16 cellular contexts compared by ENCODE assay signal in the genomic region with DNA sequence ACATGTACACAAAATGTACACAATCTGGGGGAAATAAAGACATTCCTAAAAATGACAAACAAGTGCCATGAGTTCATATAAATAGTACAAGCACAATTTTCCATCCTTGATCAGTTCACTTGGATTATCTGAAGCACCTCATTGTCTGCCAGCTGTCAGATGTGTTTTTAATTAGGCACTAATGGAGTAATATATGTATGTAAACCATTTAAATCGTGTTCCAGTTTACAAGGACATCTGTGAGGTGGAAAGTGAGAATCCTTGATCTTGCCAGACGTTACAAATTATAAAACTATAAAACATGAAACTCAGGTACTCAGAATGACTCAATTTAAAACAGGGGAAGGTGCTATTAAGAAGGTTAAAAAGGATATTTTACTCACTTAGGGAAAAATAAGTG.
DNase-seq lines count a peak whose midpoint lies in the region; TF ChIP-seq lines count a peak whose summit lies in the region.
"Had no signal": no experiment of that assay in that cellular context is flagged by ENCODE, and none has a peak within 500 bp of the region (broad histone marks: within the 10 kb centered on the region; RNA-seq: fewer than 3 reads in every experiment).

No MANE protein-coding gene starts in this region.

- H3K4me3 ChIP-seq in hepatocyte (no peak overlapping the region), esophagus squamous epithelium (no peak overlapping the region), right atrium auricular region (no peak overlapping the region)
- H3K4me3 ChIP-seq: HAP-1 had no signal

- H3K4me2 ChIP-seq in hepatocyte: no peak overlapping the region

- H3K9me3 ChIP-seq in hepatocyte (ENCODE audit: low read depth) (no peaks in the 10 kb centered on the region), esophagus squamous epithelium (no peaks in the 10 kb centered on the region), right atrium auricular region (no peaks in the 10 kb centered on the region)
- H3K9me3 ChIP-seq: Caco-2, HAP-1 had no signal

- no peaks in the 10 kb centered on the region for H3K9me2 ChIP-seq in hepatocyte (replicated peaks; ENCODE audit: insufficient read depth)

- H3K4me1 ChIP-seq in hepatocyte (ENCODE audit: insufficient read depth) (no peaks in the 10 kb centered on the region), esophagus squamous epithelium (no peaks in the 10 kb centered on the region), right atrium auricular region (no peaks in the 10 kb centered on the region)
- H3K4me1 ChIP-seq: Caco-2, HAP-1 had no signal

- intact Hi-C loops in esophagus squamous epithelium (cut with DNase I): no loop called here

- peak; percentile 42 for DNase-seq in NCI-H1092 (lab: John Stamatoyannopoulos, UW)
- peak; percentile 3 for DNase-seq in NCI-H146 treated with DMSO at 0.1 percent for 48 hours (lab: John Stamatoyannopoulos, UW; ENCODE audit: unreplicated experiment)
- peak; percentile 90 for DNase-seq in NCI-H524 treated with DMSO at 0.1 percent for 48 hours (lab: John Stamatoyannopoulos, UW)
- peak; percentile 62 for DNase-seq in SK-N-DZ (ENCODE audit: low spot score)
- DNase-seq in hepatocyte (ENCODE audit: low spot score): no peak
- DNase-seq in esophagus squamous epithelium (lab: John Stamatoyannopoulos, UW): no peak
- no peak for DNase-seq in right atrium auricular region (ENCODE audit: low spot score)
- DNase-seq: ACHN, AML-193, Caco-2, DMS79, KG1, NCI-H2029 treated with DMSO at 0.1 percent for 48 hours, NCI-H345, RPMI8226 had no signal

- H2AFZ ChIP-seq in hepatocyte: no peak overlapping the region

- H3K36me3 ChIP-seq in hepatocyte (replicated peaks; ENCODE audit: insufficient read depth, low read depth): no peaks in the 10 kb centered on the region
- no peaks in the 10 kb centered on the region for H3K36me3 ChIP-seq in esophagus squamous epithelium
- H3K36me3 ChIP-seq in right atrium auricular region: no peaks in the 10 kb centered on the region
- H3K36me3 ChIP-seq: HAP-1 had no signal

- no peaks in the 10 kb centered on the region for H3K27me3 ChIP-seq in hepatocyte
- H3K27me3 ChIP-seq in esophagus squamous epithelium: no peaks in the 10 kb centered on the region
- H3K27me3 ChIP-seq in right atrium auricular region: no peaks in the 10 kb centered on the region

- no peak for TF ChIP-seq POLR2A in esophagus squamous epithelium (IDR thresholded peaks at IDR 0.05)

- no peaks in the 10 kb centered on the region for H3K79me2 ChIP-seq in hepatocyte

- H3K27ac ChIP-seq in hepatocyte: no peak overlapping the region
- no peak overlapping the region for H3K27ac ChIP-seq in esophagus squamous epithelium
- no peak overlapping the region for H3K27ac ChIP-seq in right atrium auricular region

- TF ChIP-seq CTCF in hepatocyte (IDR thresholded peaks at IDR 0.05; ENCODE audit: poor library complexity) (no peak), esophagus squamous epithelium (IDR thresholded peaks at IDR 0.05) (no peak), right atrium auricular region (IDR thresholded peaks at IDR 0.05) (no peak)

- no peaks in the 10 kb centered on the region for H4K20me1 ChIP-seq in hepatocyte (ENCODE audit: insufficient read depth, poor library complexity, severe bottlenecking)

- 49% methylated on average over 2 of the region's 2 CpGs for WGBS in hepatocyte (ENCODE audit: low lambda C conversion rate, missing lambda C conversion rate)
- 36% methylated on average over 2 of the region's 2 CpGs for WGBS in esophagus squamous epithelium, 2 donors

Comparison
In these comparisons a context has a peak if more than half of its experiments do, and no peak if none do; other contexts are left out.
1. DNase-seq: peak in NCI-H1092 (single experiment), NCI-H146 treated with DMSO at 0.1 percent for 48 hours (single experiment), NCI-H524 treated with DMSO at 0.1 percent for 48 hours (single experiment) and SK-N-DZ (single experiment); none in hepatocyte (single experiment), esophagus squamous epithelium (single experiment) and right atrium auricular region (single experiment).